In the genomic region with DNA sequence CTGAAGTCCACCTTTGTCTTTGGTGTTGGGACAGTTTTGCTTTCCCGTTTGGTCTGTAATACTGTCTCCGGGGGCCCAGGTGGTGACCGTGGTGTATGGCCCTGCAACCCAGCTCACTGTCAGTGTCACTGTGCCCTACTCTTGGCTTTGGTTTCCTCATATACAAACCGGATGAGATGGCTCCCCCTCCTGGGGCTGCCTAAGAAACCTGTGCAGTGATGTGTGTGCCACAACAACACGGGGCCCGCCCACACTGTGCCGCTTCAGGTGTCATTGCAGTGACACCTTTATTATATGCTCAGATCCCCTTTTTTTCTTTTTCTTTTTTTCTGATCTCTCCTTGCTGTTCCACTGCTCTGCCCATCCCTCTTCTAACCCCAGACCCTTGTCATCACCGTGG, we compare ENCODE assay signal across 1 cellular context.
TF ChIP-seq lines count a peak whose summit lies in the region.

No MANE protein-coding gene starts in this region.

TF ChIP-seq in HepG2, 621 proteins besides CTCF, POLR2A, EP300 and RAD21 (continued from another document):
- no peak for TF ChIP-seq ZNF687 (CRISPR knock-in tag; IDR thresholded peaks at IDR 0.05)
- TF ChIP-seq ZC3H4 (CRISPR knock-in tag; IDR thresholded peaks at IDR 0.05; ENCODE audit: borderline replicate concordance) = no peak
- TF ChIP-seq KDM5B (CRISPR knock-in tag; IDR thresholded peaks at IDR 0.05; ENCODE audit: borderline replicate concordance) = no peak
- no peak for TF ChIP-seq MBD4 (IDR thresholded peaks at IDR 0.05; ENCODE audit: borderline replicate concordance, low read length)
TF ChIP-seq in HepG2: peak in this region for 1.
